In the genomic region with DNA sequence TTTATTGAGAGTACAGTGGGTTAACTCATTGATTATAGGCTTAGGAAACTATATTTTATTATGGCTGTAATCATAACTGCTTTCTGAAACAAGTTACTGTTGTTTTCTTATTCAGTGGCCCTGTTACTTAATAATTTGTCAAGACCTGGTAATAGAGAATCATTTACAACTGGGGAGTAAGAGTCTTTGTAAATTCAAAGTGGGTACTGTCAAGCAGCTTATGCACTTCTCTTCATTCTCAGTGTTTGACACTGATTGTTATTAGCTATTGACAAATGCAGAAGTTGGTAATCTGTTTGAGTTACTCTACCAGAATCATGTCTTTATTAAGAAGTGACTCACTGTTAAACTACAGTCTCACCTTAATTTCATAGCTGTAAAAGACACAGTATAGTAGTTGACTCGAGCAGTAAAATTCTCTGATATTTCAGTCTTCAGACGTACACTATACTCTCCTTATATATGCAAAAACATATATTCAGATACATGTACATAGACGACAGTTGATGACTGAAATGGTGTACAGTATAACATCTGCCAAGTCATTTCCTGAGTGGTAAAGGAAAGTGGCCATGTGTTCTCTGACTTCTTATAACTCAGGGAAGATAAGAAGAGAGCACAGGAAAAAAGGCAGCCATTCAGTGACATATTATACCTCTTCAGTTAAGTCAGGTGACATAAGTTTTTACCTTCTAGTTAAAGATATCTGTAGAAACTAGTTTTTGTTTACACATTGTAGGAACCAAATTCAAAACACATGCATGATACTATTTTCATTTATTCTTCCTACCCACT, we compare ENCODE assay signal across 1 cellular context.
TF ChIP-seq lines count a peak whose summit lies in the region.

No MANE protein-coding gene starts in this region.

TF ChIP-seq in K562, 482 proteins besides CTCF, POLR2A, EP300 and RAD21 (continued from another document and continues in another):
- TF ChIP-seq, protein P1, sequence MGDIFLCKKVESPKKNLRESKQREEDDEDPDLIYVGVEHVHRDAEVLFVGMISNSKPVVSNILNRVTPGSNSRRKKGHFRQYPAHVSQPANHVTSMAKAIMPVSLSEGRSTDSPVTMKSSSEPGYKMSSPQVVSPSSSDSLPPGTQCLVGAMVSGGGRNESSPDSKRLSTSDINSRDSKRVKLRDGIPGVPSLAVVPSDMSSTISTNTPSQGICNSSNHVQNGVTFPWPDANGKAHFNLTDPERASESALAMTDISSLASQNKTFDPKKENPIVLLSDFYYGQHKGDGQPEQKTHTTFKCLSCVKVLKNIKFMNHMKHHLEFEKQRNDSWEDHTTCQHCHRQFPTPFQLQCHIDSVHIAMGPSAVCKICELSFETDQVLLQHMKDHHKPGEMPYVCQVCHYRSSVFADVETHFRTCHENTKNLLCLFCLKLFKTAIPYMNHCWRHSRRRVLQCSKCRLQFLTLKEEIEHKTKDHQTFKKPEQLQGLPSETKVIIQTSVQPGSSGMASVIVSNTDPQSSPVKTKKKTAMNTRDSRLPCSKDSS (IDR thresholded peaks at IDR 0.05; ENCODE audit: low read depth, partially characterized antibody) = no peak
- TF ChIP-seq RHOXF2B (CRISPR knock-in tag; conservative IDR thresholded peaks at IDR 0.05) (no peak), CTBP1 (IDR thresholded peaks at IDR 0.05; ENCODE audit: borderline replicate concordance) (no peak; the same call in 1 of the 2 replicates), TGIF2 (CRISPR knock-in tag; IDR thresholded peaks at IDR 0.05) (no peak), KAT8 (IDR thresholded peaks at IDR 0.05; ENCODE audit: low read depth) (no peak), ETV5 (CRISPR knock-in tag; IDR thresholded peaks at IDR 0.05; ENCODE audit: low read depth) (no peak), XRCC3 (IDR thresholded peaks at IDR 0.05) (no peak), POLR3G (IDR thresholded peaks at IDR 0.05; ENCODE audit: extremely low read depth, insufficient read length, insufficient replicate concordance) (no peak), RFX1 (IDR thresholded peaks at IDR 0.05) (no peak), MCM3 (IDR thresholded peaks at IDR 0.05) (no peak), MCM2 (IDR thresholded peaks at IDR 0.05; ENCODE audit: low read depth) (no peak), ZNF311 (CRISPR knock-in tag; IDR thresholded peaks at IDR 0.05) (peak; percentile 38; the same call in 1 of the 2 replicates), ETV1 (tag; conservative IDR thresholded peaks at IDR 0.05; ENCODE audit: low read depth) (peak; percentile 86), PTRF (tag; IDR thresholded peaks at IDR 0.05) (no peak), SAFB2 (IDR thresholded peaks at IDR 0.05; ENCODE audit: borderline replicate concordance, low read depth, low read length, severe bottlenecking) (no peak), ZNF175 (CRISPR knock-in tag; IDR thresholded peaks at IDR 0.05; ENCODE audit: low read depth) (peak; percentile 70; the same call in 1 of the 2 replicates), ZNF239 (CRISPR knock-in tag; IDR thresholded peaks at IDR 0.05) (no peak; the same call in 1 of the 2 replicates), FOSL1 (tag; conservative IDR thresholded peaks at IDR 0.05) (peak; percentile 67), NELFE (IDR thresholded peaks at IDR 0.05; ENCODE audit: insufficient read depth, insufficient read length) (no peak), ETV6 (IDR thresholded peaks at IDR 0.05; ENCODE audit: borderline replicate concordance in 1 of 2, low read depth in 2 of 2, low read length in 1 of 2) (no peak), ETV6 (CRISPR knock-in tag; IDR thresholded peaks at IDR 0.05; ENCODE audit: borderline replicate concordance) (no peak), ZNF23 (CRISPR knock-in tag; IDR thresholded peaks at IDR 0.05) (no peak)
- TF ChIP-seq, protein P2, sequence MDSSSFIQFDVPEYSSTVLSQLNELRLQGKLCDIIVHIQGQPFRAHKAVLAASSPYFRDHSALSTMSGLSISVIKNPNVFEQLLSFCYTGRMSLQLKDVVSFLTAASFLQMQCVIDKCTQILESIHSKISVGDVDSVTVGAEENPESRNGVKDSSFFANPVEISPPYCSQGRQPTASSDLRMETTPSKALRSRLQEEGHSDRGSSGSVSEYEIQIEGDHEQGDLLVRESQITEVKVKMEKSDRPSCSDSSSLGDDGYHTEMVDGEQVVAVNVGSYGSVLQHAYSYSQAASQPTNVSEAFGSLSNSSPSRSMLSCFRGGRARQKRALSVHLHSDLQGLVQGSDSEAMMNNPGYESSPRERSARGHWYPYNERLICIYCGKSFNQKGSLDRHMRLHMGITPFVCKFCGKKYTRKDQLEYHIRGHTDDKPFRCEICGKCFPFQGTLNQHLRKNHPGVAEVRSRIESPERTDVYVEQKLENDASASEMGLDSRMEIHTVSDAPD (CRISPR knock-in tag; IDR thresholded peaks at IDR 0.05) = no peak
- TF ChIP-seq, protein P3, sequence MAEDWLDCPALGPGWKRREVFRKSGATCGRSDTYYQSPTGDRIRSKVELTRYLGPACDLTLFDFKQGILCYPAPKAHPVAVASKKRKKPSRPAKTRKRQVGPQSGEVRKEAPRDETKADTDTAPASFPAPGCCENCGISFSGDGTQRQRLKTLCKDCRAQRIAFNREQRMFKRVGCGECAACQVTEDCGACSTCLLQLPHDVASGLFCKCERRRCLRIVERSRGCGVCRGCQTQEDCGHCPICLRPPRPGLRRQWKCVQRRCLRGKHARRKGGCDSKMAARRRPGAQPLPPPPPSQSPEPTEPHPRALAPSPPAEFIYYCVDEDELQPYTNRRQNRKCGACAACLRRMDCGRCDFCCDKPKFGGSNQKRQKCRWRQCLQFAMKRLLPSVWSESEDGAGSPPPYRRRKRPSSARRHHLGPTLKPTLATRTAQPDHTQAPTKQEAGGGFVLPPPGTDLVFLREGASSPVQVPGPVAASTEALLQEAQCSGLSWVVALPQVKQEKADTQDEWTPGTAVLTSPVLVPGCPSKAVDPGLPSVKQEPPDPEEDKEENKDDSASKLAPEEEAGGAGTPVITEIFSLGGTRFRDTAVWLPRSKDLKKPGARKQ (CRISPR knock-in tag; IDR thresholded peaks at IDR 0.05) = no peak
- TF ChIP-seq, protein P4, sequence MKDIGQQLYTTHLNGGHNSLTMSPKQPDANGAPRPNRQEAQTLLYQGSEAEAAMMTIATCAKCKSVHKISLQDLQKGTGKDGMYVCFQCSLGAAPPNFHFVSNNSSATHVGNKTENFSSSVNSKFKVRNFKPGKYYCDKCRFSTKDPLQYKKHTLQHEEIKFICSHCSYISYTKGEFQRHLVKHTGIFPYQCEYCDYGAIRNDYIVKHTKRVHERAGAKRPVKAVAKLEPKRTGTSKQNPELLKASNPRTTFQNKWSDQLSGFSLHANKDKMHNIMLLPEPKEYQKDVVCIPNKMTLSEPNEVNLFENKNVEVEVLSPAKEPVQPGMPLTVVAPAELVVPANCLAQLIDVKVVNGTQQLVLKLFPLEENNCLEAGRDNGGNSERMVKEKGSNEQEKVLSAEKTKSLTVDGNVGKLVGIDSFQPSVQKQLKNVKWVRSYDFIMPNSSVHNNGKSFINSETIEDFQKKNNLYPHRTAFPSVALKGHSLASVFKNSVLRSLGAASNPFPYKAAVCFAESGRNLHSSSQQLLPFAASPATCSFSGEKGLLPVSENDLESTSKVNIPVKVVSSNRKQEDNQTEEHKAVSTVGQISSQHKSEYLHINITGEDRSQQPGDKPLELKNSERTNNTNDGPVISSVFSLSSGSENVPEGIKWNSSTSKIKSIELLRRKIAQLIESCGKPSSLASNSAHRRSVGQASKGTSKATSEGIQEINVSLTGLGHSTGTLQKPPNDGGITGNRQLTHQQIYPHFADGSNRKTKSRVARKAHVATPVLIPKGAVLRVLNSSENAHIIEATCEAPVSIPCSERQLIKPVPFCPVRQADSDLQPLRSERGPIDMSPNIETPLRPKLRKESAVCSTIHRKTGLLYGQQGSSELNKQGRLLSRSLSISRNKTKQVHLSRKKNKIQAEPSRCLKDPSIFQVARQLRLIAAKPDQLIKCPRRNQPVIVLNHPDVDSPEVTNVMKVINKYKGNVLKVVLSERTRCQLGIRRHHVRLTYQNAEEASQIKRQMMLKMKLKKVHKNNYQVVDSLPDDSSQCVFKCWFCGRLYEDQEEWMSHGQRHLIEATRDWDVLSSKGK (CRISPR knock-in tag; IDR thresholded peaks at IDR 0.05) = no peak
- TF ChIP-seq, protein P5, sequence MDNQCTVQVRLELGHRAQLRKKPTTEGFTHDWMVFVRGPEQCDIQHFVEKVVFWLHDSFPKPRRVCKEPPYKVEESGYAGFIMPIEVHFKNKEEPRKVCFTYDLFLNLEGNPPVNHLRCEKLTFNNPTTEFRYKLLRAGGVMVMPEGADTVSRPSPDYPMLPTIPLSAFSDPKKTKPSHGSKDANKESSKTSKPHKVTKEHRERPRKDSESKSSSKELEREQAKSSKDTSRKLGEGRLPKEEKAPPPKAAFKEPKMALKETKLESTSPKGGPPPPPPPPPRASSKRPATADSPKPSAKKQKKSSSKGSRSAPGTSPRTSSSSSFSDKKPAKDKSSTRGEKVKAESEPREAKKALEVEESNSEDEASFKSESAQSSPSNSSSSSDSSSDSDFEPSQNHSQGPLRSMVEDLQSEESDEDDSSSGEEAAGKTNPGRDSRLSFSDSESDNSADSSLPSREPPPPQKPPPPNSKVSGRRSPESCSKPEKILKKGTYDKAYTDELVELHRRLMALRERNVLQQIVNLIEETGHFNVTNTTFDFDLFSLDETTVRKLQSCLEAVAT (IDR thresholded peaks at IDR 0.05) = no peak
- TF ChIP-seq, protein P6, sequence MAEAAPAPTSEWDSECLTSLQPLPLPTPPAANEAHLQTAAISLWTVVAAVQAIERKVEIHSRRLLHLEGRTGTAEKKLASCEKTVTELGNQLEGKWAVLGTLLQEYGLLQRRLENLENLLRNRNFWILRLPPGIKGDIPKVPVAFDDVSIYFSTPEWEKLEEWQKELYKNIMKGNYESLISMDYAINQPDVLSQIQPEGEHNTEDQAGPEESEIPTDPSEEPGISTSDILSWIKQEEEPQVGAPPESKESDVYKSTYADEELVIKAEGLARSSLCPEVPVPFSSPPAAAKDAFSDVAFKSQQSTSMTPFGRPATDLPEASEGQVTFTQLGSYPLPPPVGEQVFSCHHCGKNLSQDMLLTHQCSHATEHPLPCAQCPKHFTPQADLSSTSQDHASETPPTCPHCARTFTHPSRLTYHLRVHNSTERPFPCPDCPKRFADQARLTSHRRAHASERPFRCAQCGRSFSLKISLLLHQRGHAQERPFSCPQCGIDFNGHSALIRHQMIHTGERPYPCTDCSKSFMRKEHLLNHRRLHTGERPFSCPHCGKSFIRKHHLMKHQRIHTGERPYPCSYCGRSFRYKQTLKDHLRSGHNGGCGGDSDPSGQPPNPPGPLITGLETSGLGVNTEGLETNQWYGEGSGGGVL (CRISPR knock-in tag; IDR thresholded peaks at IDR 0.05) = no peak
- TF ChIP-seq, protein P7, sequence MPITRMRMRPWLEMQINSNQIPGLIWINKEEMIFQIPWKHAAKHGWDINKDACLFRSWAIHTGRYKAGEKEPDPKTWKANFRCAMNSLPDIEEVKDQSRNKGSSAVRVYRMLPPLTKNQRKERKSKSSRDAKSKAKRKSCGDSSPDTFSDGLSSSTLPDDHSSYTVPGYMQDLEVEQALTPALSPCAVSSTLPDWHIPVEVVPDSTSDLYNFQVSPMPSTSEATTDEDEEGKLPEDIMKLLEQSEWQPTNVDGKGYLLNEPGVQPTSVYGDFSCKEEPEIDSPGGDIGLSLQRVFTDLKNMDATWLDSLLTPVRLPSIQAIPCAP (CRISPR knock-in tag; IDR thresholded peaks at IDR 0.05; ENCODE audit: borderline replicate concordance) = no peak
- TF ChIP-seq, protein P8, sequence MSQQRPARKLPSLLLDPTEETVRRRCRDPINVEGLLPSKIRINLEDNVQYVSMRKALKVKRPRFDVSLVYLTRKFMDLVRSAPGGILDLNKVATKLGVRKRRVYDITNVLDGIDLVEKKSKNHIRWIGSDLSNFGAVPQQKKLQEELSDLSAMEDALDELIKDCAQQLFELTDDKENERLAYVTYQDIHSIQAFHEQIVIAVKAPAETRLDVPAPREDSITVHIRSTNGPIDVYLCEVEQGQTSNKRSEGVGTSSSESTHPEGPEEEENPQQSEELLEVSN (IDR thresholded peaks at IDR 0.05; ENCODE audit: borderline replicate concordance in 1 of 2, extremely low read depth in 1 of 2, insufficient read depth in 1 of 2, insufficient read length in 1 of 2, low read depth in 1 of 2, low read length in 1 of 2, poor library complexity in 1 of 2, severe bottlenecking in 1 of 2) = peak in 1 of 2 experiments; percentile 25
- TF ChIP-seq, protein P9, sequence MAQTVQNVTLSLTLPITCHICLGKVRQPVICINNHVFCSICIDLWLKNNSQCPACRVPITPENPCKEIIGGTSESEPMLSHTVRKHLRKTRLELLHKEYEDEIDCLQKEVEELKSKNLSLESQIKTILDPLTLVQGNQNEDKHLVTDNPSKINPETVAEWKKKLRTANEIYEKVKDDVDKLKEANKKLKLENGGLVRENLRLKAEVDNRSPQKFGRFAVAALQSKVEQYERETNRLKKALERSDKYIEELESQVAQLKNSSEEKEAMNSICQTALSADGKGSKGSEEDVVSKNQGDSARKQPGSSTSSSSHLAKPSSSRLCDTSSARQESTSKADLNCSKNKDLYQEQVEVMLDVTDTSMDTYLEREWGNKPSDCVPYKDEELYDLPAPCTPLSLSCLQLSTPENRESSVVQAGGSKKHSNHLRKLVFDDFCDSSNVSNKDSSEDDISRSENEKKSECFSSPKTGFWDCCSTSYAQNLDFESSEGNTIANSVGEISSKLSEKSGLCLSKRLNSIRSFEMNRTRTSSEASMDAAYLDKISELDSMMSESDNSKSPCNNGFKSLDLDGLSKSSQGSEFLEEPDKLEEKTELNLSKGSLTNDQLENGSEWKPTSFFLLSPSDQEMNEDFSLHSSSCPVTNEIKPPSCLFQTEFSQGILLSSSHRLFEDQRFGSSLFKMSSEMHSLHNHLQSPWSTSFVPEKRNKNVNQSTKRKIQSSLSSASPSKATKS (CRISPR knock-in tag; IDR thresholded peaks at IDR 0.05) = no peak
- TF ChIP-seq, protein P10, sequence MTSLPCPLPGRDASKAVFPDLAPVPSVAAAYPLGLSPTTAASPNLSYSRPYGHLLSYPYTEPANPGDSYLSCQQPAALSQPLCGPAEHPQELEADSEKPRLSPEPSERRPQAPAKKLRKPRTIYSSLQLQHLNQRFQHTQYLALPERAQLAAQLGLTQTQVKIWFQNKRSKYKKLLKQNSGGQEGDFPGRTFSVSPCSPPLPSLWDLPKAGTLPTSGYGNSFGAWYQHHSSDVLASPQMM (CRISPR knock-in tag; IDR thresholded peaks at IDR 0.05) = no peak
- TF ChIP-seq, protein P11, sequence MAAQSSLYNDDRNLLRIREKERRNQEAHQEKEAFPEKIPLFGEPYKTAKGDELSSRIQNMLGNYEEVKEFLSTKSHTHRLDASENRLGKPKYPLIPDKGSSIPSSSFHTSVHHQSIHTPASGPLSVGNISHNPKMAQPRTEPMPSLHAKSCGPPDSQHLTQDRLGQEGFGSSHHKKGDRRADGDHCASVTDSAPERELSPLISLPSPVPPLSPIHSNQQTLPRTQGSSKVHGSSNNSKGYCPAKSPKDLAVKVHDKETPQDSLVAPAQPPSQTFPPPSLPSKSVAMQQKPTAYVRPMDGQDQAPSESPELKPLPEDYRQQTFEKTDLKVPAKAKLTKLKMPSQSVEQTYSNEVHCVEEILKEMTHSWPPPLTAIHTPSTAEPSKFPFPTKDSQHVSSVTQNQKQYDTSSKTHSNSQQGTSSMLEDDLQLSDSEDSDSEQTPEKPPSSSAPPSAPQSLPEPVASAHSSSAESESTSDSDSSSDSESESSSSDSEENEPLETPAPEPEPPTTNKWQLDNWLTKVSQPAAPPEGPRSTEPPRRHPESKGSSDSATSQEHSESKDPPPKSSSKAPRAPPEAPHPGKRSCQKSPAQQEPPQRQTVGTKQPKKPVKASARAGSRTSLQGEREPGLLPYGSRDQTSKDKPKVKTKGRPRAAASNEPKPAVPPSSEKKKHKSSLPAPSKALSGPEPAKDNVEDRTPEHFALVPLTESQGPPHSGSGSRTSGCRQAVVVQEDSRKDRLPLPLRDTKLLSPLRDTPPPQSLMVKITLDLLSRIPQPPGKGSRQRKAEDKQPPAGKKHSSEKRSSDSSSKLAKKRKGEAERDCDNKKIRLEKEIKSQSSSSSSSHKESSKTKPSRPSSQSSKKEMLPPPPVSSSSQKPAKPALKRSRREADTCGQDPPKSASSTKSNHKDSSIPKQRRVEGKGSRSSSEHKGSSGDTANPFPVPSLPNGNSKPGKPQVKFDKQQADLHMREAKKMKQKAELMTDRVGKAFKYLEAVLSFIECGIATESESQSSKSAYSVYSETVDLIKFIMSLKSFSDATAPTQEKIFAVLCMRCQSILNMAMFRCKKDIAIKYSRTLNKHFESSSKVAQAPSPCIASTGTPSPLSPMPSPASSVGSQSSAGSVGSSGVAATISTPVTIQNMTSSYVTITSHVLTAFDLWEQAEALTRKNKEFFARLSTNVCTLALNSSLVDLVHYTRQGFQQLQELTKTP (IDR thresholded peaks at IDR 0.05; ENCODE audit: low read depth in 1 of 2, partially characterized antibody in 2 of 2) = peak in 1 of 2 experiments; percentile 24
